ENCODE assay signal across 15 cellular contexts in genomic region chr3:172052405-172052804, GRCh38.
"Had no signal": no experiment of that assay in that cellular context is flagged by ENCODE, and none has a peak within 500 bp of the region (broad histone marks: within the 10 kb centered on the region; RNA-seq: fewer than 3 reads in every experiment).

No MANE protein-coding gene starts in this region.

- H3K4me3 ChIP-seq: ascending aorta, dorsolateral prefrontal cortex, gastrocnemius medialis, heart left ventricle, ovary, sigmoid colon had no signal

- ATAC-seq: activated T-helper 17 cell treated with anti-CD3 and anti-CD28 coated beads, Interleukin-2, amount 50 U/mL, for 72 hours; gastrocnemius medialis; heart left ventricle had no signal

- H3K9me3 ChIP-seq: ascending aorta, gastrocnemius medialis, heart left ventricle, ovary, sigmoid colon had no signal

- H3K9me3 Mint-ChIP-seq: activated T-helper 17 cell treated with anti-CD3 and anti-CD28 coated beads, Interleukin-2, amount 50 U/mL, for 72 hours; endodermal cell had no signal

- FAIRE-seq: bronchial epithelial cell, urothelium cell line had no signal

- H3K27ac Mint-ChIP-seq: activated naive CD4-positive, alpha-beta T cell treated with anti-CD3 and anti-CD28 coated beads for 36 hours; activated T-helper 17 cell treated with anti-CD3 and anti-CD28 coated beads, Interleukin-2, amount 50 U/mL, for 72 hours; endodermal cell had no signal

- H3K27me3 ChIP-seq: ascending aorta, dorsolateral prefrontal cortex, gastrocnemius medialis, heart left ventricle, ovary, sigmoid colon had no signal

- DNase-seq: activated CD4-positive, alpha-beta T cell treated with anti-CD3 and anti-CD28 coated beads, Interleukin-2, amount 50 U/mL, for 48 hours; activated CD4-positive, CD25-positive, alpha-beta regulatory T cell treated with anti-CD3 and anti-CD28 coated beads, Interleukin-2, amount 50 U/mL, for 72 hours; activated naive CD4-positive, alpha-beta T cell treated with anti-CD3 and anti-CD28 coated beads for 36 hours; dorsolateral prefrontal cortex; endodermal cell; erythroblast; gastrocnemius medialis; heart left ventricle; ovary; sigmoid colon; stimulated activated CD4-positive, alpha-beta T cell treated with anti-CD3 and anti-CD28 coated beads, Interleukin-1b, Interleukin-23, amount 100 ng/mL, for 48 hours had no signal

- H3K4me3 Mint-ChIP-seq: activated naive CD4-positive, alpha-beta T cell treated with anti-CD3 and anti-CD28 coated beads for 36 hours; activated T-helper 17 cell treated with anti-CD3 and anti-CD28 coated beads, Interleukin-2, amount 50 U/mL, for 72 hours; endodermal cell had no signal

- H3K36me3 ChIP-seq: ovary had no signal

- H3K27me3 Mint-ChIP-seq: activated T-helper 17 cell treated with anti-CD3 and anti-CD28 coated beads, Interleukin-2, amount 50 U/mL, for 72 hours had no signal

- H3K27ac ChIP-seq: dorsolateral prefrontal cortex, ovary, sigmoid colon had no signal
